In genomic region chr11:121611242-121611641, GRCh38 we compare ENCODE assay signal across 20 cellular contexts.
"Had no signal": no experiment of that assay in that cellular context is flagged by ENCODE, and none has a peak within 500 bp of the region (broad histone marks: within the 10 kb centered on the region; RNA-seq: fewer than 3 reads in every experiment).

No MANE protein-coding gene starts in this region.

- H3K27me3 Mint-ChIP-seq: naive B cell; progenitor cell of endocrine pancreas; stimulated activated memory B cell treated with anti-CD40 and anti-IgM and Interleukin-4, amounts not matched to agents 10 μg/mL and 1 μg/mL and 100 μg/mL, for 72 hours had no signal

- H3K4me3 ChIP-seq: lower lobe of right lung, sigmoid colon, smooth muscle cell, transverse colon had no signal

- H3K4me1 ChIP-seq: lower lobe of right lung, transverse colon had no signal

- H3K9me3 ChIP-seq: lower lobe of right lung, sigmoid colon, transverse colon had no signal

- H3K4me1 Mint-ChIP-seq: naive B cell; stimulated activated memory B cell treated with anti-CD40 and anti-IgM and Interleukin-4, amounts not matched to agents 10 μg/mL and 1 μg/mL and 100 μg/mL, for 72 hours had no signal

- H3K4me2 ChIP-seq: smooth muscle cell had no signal

- ATAC-seq: activated CD8-positive, alpha-beta T cell treated with anti-CD3 and anti-CD28 coated beads, Interleukin-2, amount 10 ng/mL, durations not matched to agents 7 days and 5 days; left lobe of liver; lower lobe of right lung; stimulated activated memory B cell treated with anti-CD40 and anti-IgM and Interleukin-4, amounts not matched to agents 10 μg/mL and 1 μg/mL and 100 μg/mL, for 72 hours had no signal

- H3K27me3 ChIP-seq: sigmoid colon, transverse colon had no signal

- H3K27ac ChIP-seq: lower lobe of right lung, sigmoid colon, transverse colon had no signal

- H3K9me3 Mint-ChIP-seq: activated T-helper 1 cell treated with anti-CD3 and anti-CD28 coated beads, Interleukin-12 subunit alpha, Interleukin-12 subunit beta, Interleukin-2, Interleukin-4 antibody, amounts not matched to agents 30 ng/mL and 10 ng/mL and 1 ng/mL, durations not matched to agents 14 hours and 24 hours and 36 hours; naive B cell; stimulated activated memory B cell treated with anti-CD40 and anti-IgM and Interleukin-4, amounts not matched to agents 10 μg/mL and 1 μg/mL and 100 μg/mL, for 72 hours; T-helper 2 cell treated with Interferon-gamma antibody and Interleukin-4, amounts not matched to agents 5 μg/mL and 100 μg/mL, for 36 hours had no signal

- DNase-seq: activated CD4-positive, alpha-beta T cell treated with anti-CD3 and anti-CD28 coated beads for 1 hour; activated CD4-positive, alpha-beta T cell treated with anti-CD3 and anti-CD28 coated beads, Interleukin-2, amount 50 U/mL, for 1 hour; activated CD8-positive, alpha-beta T cell treated with anti-CD3 and anti-CD28 coated beads, Interleukin-2, amount 10 ng/mL, durations not matched to agents 7 days and 5 days; activated gamma-delta T cell; activated naive CD4-positive, alpha-beta T cell treated with anti-CD3 and anti-CD28 coated beads, Interleukin-2, amount 50 U/mL, for 16 hours; effector CD4-positive, alpha-beta T cell; kidney; lower lobe of right lung; mesendoderm; naive B cell; retina; sigmoid colon; stimulated activated CD4-positive, alpha-beta T cell treated with anti-CD3 and anti-CD28 coated beads, Interleukin-15, amount 100 ng/mL, for 24 hours; transverse colon had no signal

- H3K27ac Mint-ChIP-seq: activated CD8-positive, alpha-beta T cell treated with anti-CD3 and anti-CD28 coated beads, Interleukin-2, amount 10 ng/mL, durations not matched to agents 7 days and 5 days; activated T-helper 1 cell treated with anti-CD3 and anti-CD28 coated beads, Interleukin-12 subunit alpha, Interleukin-12 subunit beta, Interleukin-2, Interleukin-4 antibody, amounts not matched to agents 30 ng/mL and 10 ng/mL and 1 ng/mL, durations not matched to agents 14 hours and 24 hours and 36 hours; naive B cell; progenitor cell of endocrine pancreas; stimulated activated memory B cell treated with anti-CD40 and anti-IgM and Interleukin-4, amounts not matched to agents 10 μg/mL and 1 μg/mL and 100 μg/mL, for 72 hours; T-helper 2 cell treated with Interferon-gamma antibody and Interleukin-4, amounts not matched to agents 5 μg/mL and 100 μg/mL, for 36 hours had no signal

- H3K4me3 Mint-ChIP-seq: activated CD8-positive, alpha-beta T cell treated with anti-CD3 and anti-CD28 coated beads, Interleukin-2, amount 10 ng/mL, durations not matched to agents 7 days and 5 days; activated T-helper 1 cell treated with anti-CD3 and anti-CD28 coated beads, Interleukin-12 subunit alpha, Interleukin-12 subunit beta, Interleukin-2, Interleukin-4 antibody, amounts not matched to agents 30 ng/mL and 10 ng/mL and 1 ng/mL, durations not matched to agents 14 hours and 24 hours and 36 hours; naive B cell; stimulated activated memory B cell treated with anti-CD40 and anti-IgM and Interleukin-4, amounts not matched to agents 10 μg/mL and 1 μg/mL and 100 μg/mL, for 72 hours; T-helper 2 cell treated with Interferon-gamma antibody and Interleukin-4, amounts not matched to agents 5 μg/mL and 100 μg/mL, for 36 hours had no signal
